ENCODE assay signal across 19 cellular contexts in genomic region chr15:40915679-40916078, GRCh38. TPM values are rescaled to one million over a fixed set of nuclear protein-coding genes. Genes with fewer than 3 reads are reported as not detected.
A peak's percentile ranks its signal among the peaks of the same experiment; 100 is the strongest.
DNase-seq lines count a peak whose midpoint lies in the region; ATAC-seq, FAIRE-seq and TF ChIP-seq lines count a peak whose summit lies in the region.
"Had no signal": no experiment of that assay in that cellular context is flagged by ENCODE, and none has a peak within 500 bp of the region (broad histone marks: within the 10 kb centered on the region; RNA-seq: fewer than 3 reads in every experiment).

No MANE protein-coding gene starts in this region.

- H3K4me3 ChIP-seq in heart right ventricle (no peak overlapping the region), K562 (no peak overlapping the region), lower lobe of right lung (no peak overlapping the region)

- peak overlapping the region in 1 of 2 experiments; percentile 69; a peak in 2 of 4 replicates for H3K9ac ChIP-seq in K562 (ENCODE audit: insufficient read depth in 1 of 2, low read depth in 2 of 2, low read length in 2 of 2)
- H3K9ac ChIP-seq: KMS-11 had no signal

- H3K9me1 ChIP-seq in K562 (ENCODE audit: control insufficient read depth, insufficient read depth, low read length) = no peaks in the 10 kb centered on the region

- intact Hi-C loops in heart right ventricle (cut with DNase I) = no loop called here
- intact Hi-C loops in left ventricle myocardium superior (cut with micrococcal nuclease) = no loop called here
- intact Hi-C loops in K562 (cut with micrococcal nuclease) = loop anchor here (2.0 kb wide), 1 partner anchor 107 kb away; no protein-coding TSS in a partner anchor
- intact Hi-C loops in lower lobe of right lung (cut with DNase I) = no loop called here

- DNase-seq in heart right ventricle = no peak
- DNase-seq in left ventricle myocardium superior = no peak
- DNase-seq in K562 (ENCODE audit: extremely low read depth in 1 of 4, low spot score in 3 of 4) = peak in 2 of 4 experiments; percentile 36
- DNase-seq in lower lobe of right lung = no peak
- no peak for DNase-seq in cortex of kidney (lab: John Stamatoyannopoulos, UW)
- no peak for DNase-seq in amygdala (lab: John Stamatoyannopoulos, UW)
- DNase-seq: GOT3; MV-4-11; NCI-H1694 treated with DMSO at 0.1 percent for 48 hours; NCI-H510A; NCI-H748 treated with DMSO at 0.1 percent for 48 hours; NK-92 treated with Interleukin-12 subunit alpha and Interleukin-12 subunit beta, amount 100 ng/mL, for 24 hours; SHP77 treated with DMSO at 0.1 percent for 48 hours had no signal

- no peaks in the 10 kb centered on the region for H3K79me2 ChIP-seq in K562 (ENCODE audit: control insufficient read depth, insufficient read depth, low read length)

- H3K4me2 ChIP-seq in K562 (ENCODE audit: insufficient read depth, low read length) = no peak overlapping the region
- H3K4me2 ChIP-seq: KMS-11 had no signal

- no peaks in the 10 kb centered on the region for H3K9me3 ChIP-seq in heart right ventricle
- H3K9me3 ChIP-seq in K562 (replicated peaks; ENCODE audit: control insufficient read depth, insufficient read depth, low read depth, low read length) = no peaks in the 10 kb centered on the region
- H3K9me3 ChIP-seq in lower lobe of right lung = no peaks in the 10 kb centered on the region

- peak overlapping the region; percentile 22 to 90 (median 68) for H3K27ac ChIP-seq in heart right ventricle
- no peak overlapping the region for H3K27ac ChIP-seq in K562 (ENCODE audit: extremely low read depth, low read depth, low read length)
- peak overlapping the region; percentile 46 for H3K27ac ChIP-seq in lower lobe of right lung
- H3K27ac ChIP-seq: KMS-11 had no signal

- H2AFZ ChIP-seq in K562 (ENCODE audit: low read depth, low read length) = 0 out of 2 replicates have a peak overlapping the region, but pooled peaks have one; percentile 20

- FAIRE-seq in K562 (lab: Jason Lieb, UNC) = no peak
- FAIRE-seq: D721Med, GM12891, GM19239 had no signal

- peaks cover 2 to 60% (median 14%) of the 10 kb centered on the region in 9 donors for H3K4me1 ChIP-seq in heart right ventricle
- peaks cover 0 to 28% of the 10 kb centered on the region in 2 experiments; a peak in 3 of 5 replicates for H3K4me1 ChIP-seq in K562 (replicated peaks in 1 of 2; ENCODE audit: control insufficient read depth in 2 of 2, insufficient read depth in 2 of 2, low read length in 2 of 2)
- peaks cover 40% of the 10 kb centered on the region for H3K4me1 ChIP-seq in lower lobe of right lung

- in situ Hi-C loops in K562 (cut with MboI) = no loop called here

- TF ChIP-seq CTCF in heart right ventricle (IDR thresholded peaks at IDR 0.05) (no peak), K562 (IDR thresholded peaks at IDR 0.05 in 2 of 3, conservative IDR thresholded peaks at IDR 0.05 in 1 of 3; ENCODE audit: insufficient read depth in 2 of 3, low read depth in 1 of 3, low read length in 3 of 3) (no peak), lower lobe of right lung (IDR thresholded peaks at IDR 0.05) (no peak)

- ATAC-seq in heart right ventricle (no peak), left ventricle myocardium superior (no peak), K562 (peak; percentile 45; the same call in 2 of the 3 replicates), lower lobe of right lung (no peak), GM21528 (IDR thresholded peaks at IDR 0.05; ENCODE audit: low FRiP score, unreplicated experiment) (no peak)

- no peak for TF ChIP-seq RAD21 in K562 (CRISPR knock-in tag; conservative IDR thresholded peaks at IDR 0.05 in 1 of 2, IDR thresholded peaks at IDR 0.05 in 1 of 2)

- POLR2A ChIA-PET in K562 (lab: Yijun Ruan, JAX) = interaction anchor here (1.3 kb wide), 1 partner anchor 8 kb away, joined by 10 read pairs; no protein-coding TSS in a partner anchor

- no TSS peak for BruUV-seq in K562 (replicated peaks; lab: Mats Ljungman, UMichigan)

- H3K27me3 ChIP-seq in heart right ventricle = no peaks in the 10 kb centered on the region
- no peaks in the 10 kb centered on the region for H3K27me3 ChIP-seq in K562 (ENCODE audit: control insufficient read depth in 2 of 2, insufficient read depth in 2 of 2, low read length in 2 of 2)
- H3K27me3 ChIP-seq in lower lobe of right lung (ENCODE audit: low read depth) = no peaks in the 10 kb centered on the region

- TF ChIP-seq POLR2A in K562 (conservative IDR thresholded peaks at IDR 0.05) = no peak

- no peak for TF ChIP-seq EP300 in K562 (IDR thresholded peaks at IDR 0.05; ENCODE audit: low read length)

- CTCF ChIA-PET in K562 (lab: Yijun Ruan, JAX; ENCODE audit: low intra/inter-chr PET ratio) = interaction anchor here (0.7 to 1.5 kb wide), 2 partner anchors 106 to 943 kb away, joined by 3 to 8 read pairs; no protein-coding TSS in a partner anchor

- H3K36me3 ChIP-seq in heart right ventricle = no peaks in the 10 kb centered on the region
- H3K36me3 ChIP-seq in K562 (ENCODE audit: control insufficient read depth, insufficient read depth, low read length) = no peaks in the 10 kb centered on the region
- H3K36me3 ChIP-seq in lower lobe of right lung = no peaks in the 10 kb centered on the region

- no peaks in the 10 kb centered on the region for H4K20me1 ChIP-seq in K562 (replicated peaks; ENCODE audit: control insufficient read depth, insufficient read depth, low read length)

- WGBS in heart right ventricle, 2 donors = 59 to 81% methylated on average over 6 of the region's 6 CpGs
- 18% methylated on average over 6 of the region's 6 CpGs for WGBS in K562 (ENCODE audit: insufficient coverage, low coverage, missing lambda C conversion rate)

RNA-seq across cellular contexts. Expression of gene DLL4, which starts 13.5 kb away (rescaled TPM):
- total RNA-seq in heart right ventricle = 10 to 100 TPM in 8 of 10 donors, 1 to 10 TPM in 2; 6.5 to 24.8 (median 16.6) TPM
- polyA plus RNA-seq in heart right ventricle = 10 to 100 TPM in 1 of 2 donors, 1 to 10 TPM in 1; 8.7 to 10.2 TPM
- total RNA-seq in left ventricle myocardium superior = 11.6 TPM
- 3.0 and 5.4 TPM in 2 replicates for total RNA-seq in K562 (2011; cell fraction: chromatin; rRNA removed; ENCODE audit: low replicate concordance)
- 5.5 and 6.0 TPM in 2 replicates for total RNA-seq in K562 (2011; cell fraction: nucleolus; rRNA removed)
- total RNA-seq in K562 (2011; cell fraction: nucleoplasm; rRNA removed) = 2.8 and 3.7 TPM in 2 replicates
- 0.59 and 0.78 TPM in 2 replicates for total RNA-seq in K562 (2014; rRNA removed)
- 0.26 and 0.40 TPM in 2 replicates for total RNA-seq in K562 (2014; rRNA removed; fragmentation: Illumina TruSeq; extraction: Trizol)
- total RNA-seq in K562 (2015; rRNA removed; fragmentation: Illumina TruSeq; extraction: Trizol) = 0.43 and 0.60 TPM in 2 replicates
- total RNA-seq in K562 (2021) = 1.1 and 1.3 TPM in 2 replicates
- 0.40 and 0.77 TPM in 2 replicates for polyA plus RNA-seq in K562 (2011; rRNA removed)
- 0.46 and 0.75 TPM in 2 replicates for polyA plus RNA-seq in K562 (2011; cell fraction: cytosol; rRNA removed)
- polyA plus RNA-seq in K562 (2011; cell fraction: nucleus; rRNA removed) = 2.3 and 2.4 TPM in 2 replicates
- polyA plus RNA-seq in K562 (2012) = 0.30 and 0.60 TPM in 2 replicates
- polyA plus RNA-seq in K562 (2014; fragmentation: Illumina TruSeq; extraction: Trizol) = 0.42 and 0.62 TPM in 2 replicates
- polyA plus RNA-seq in K562 (2014; fragmentation: Nextera tagmentation; extraction: Ambion mirVana) = under 1 TPM in 1 of 2 experiments, not detected in 1; 0.04 TPM
- polyA plus RNA-seq in K562 (2014; rRNA removed) = 0.30 and 0.89 TPM in 2 replicates
- 0.53 and 0.54 TPM in 2 replicates for polyA minus RNA-seq in K562 (2011; rRNA and poly(A)+ RNA removed)
- polyA minus RNA-seq in K562 (2011; cell fraction: cytosol; rRNA and poly(A)+ RNA removed) = 0.57 and 0.64 TPM in 2 replicates
- 2.0 and 3.0 TPM in 2 replicates for polyA minus RNA-seq in K562 (2011; cell fraction: nucleus; rRNA and poly(A)+ RNA removed)
- 21.3 TPM for total RNA-seq in lower lobe of right lung
- total RNA-seq: A172 had no signal

RNA-seq across cellular contexts. Expression of gene VPS18, which starts 21.4 kb away (rescaled TPM):
- 10 to 100 TPM; 16.0 to 25.0 (median 21.5) TPM for total RNA-seq in heart right ventricle
- polyA plus RNA-seq in heart right ventricle = 10 to 100 TPM; 10.5 to 12.2 TPM
- total RNA-seq in left ventricle myocardium superior = 22.7 TPM
- 9.0 and 33.9 TPM in 2 replicates for total RNA-seq in K562 (2011; cell fraction: chromatin; rRNA removed; ENCODE audit: low replicate concordance)
- total RNA-seq in K562 (2011; cell fraction: nucleolus; rRNA removed) = 25.9 and 30.9 TPM in 2 replicates
- 9.9 and 14.4 TPM in 2 replicates for total RNA-seq in K562 (2011; cell fraction: nucleoplasm; rRNA removed)
- 17.3 and 20.0 TPM in 2 replicates for total RNA-seq in K562 (2014; rRNA removed)
- total RNA-seq in K562 (2014; rRNA removed; fragmentation: Illumina TruSeq; extraction: Trizol) = 4.3 and 5.3 TPM in 2 replicates
- 14.6 and 14.7 TPM in 2 replicates for total RNA-seq in K562 (2015; rRNA removed; fragmentation: Illumina TruSeq; extraction: Trizol)
- total RNA-seq in K562 (2021) = 19.9 and 20.8 TPM in 2 replicates
- 5.9 and 9.0 TPM in 2 replicates for polyA plus RNA-seq in K562 (2011; rRNA removed)
- 8.9 and 18.1 TPM in 2 replicates for polyA plus RNA-seq in K562 (2011; cell fraction: cytosol; rRNA removed)
- 9.1 and 13.6 TPM in 2 replicates for polyA plus RNA-seq in K562 (2011; cell fraction: nucleus; rRNA removed)
- polyA plus RNA-seq in K562 (2012) = 14.0 and 19.3 TPM in 2 replicates
- polyA plus RNA-seq in K562 (2014; fragmentation: Illumina TruSeq; extraction: Trizol) = 9.5 and 11.8 TPM in 2 replicates
- under 1 TPM; 0.73 to 0.88 TPM for polyA plus RNA-seq in K562 (2014; fragmentation: Nextera tagmentation; extraction: Ambion mirVana)
- polyA plus RNA-seq in K562 (2014; rRNA removed) = 8.5 and 9.9 TPM in 2 replicates
- polyA minus RNA-seq in K562 (2011; rRNA and poly(A)+ RNA removed) = 15.1 and 21.7 TPM in 2 replicates
- polyA minus RNA-seq in K562 (2011; cell fraction: cytosol; rRNA and poly(A)+ RNA removed) = 17.4 and 23.2 TPM in 2 replicates
- polyA minus RNA-seq in K562 (2011; cell fraction: nucleus; rRNA and poly(A)+ RNA removed) = 7.5 and 10.6 TPM in 2 replicates
- total RNA-seq in lower lobe of right lung = 24.0 TPM

RNA-seq across cellular contexts. Expression of gene CHAC1, which starts 37.6 kb away (rescaled TPM):
- 1 to 10 TPM in 7 of 10 donors, under 1 TPM in 3; 0.31 to 4.8 (median 1.7) TPM for total RNA-seq in heart right ventricle
- 1 to 10 TPM; 1.7 to 7.6 TPM for polyA plus RNA-seq in heart right ventricle
- 2.2 TPM for total RNA-seq in left ventricle myocardium superior
- total RNA-seq in K562 (2011; cell fraction: chromatin; rRNA removed; ENCODE audit: low replicate concordance) = 6.0 and 19.1 TPM in 2 replicates
- 22.9 and 29.7 TPM in 2 replicates for total RNA-seq in K562 (2011; cell fraction: nucleolus; rRNA removed)
- 12.4 and 15.8 TPM in 2 replicates for total RNA-seq in K562 (2011; cell fraction: nucleoplasm; rRNA removed)
- 33.2 and 36.8 TPM in 2 replicates for total RNA-seq in K562 (2014; rRNA removed)
- total RNA-seq in K562 (2014; rRNA removed; fragmentation: Illumina TruSeq; extraction: Trizol) = 6.3 and 7.5 TPM in 2 replicates
- 0.19 and 0.47 TPM in 2 replicates for total RNA-seq in K562 (2015; rRNA removed; fragmentation: Illumina TruSeq; extraction: Trizol)
- 29.6 and 33.3 TPM in 2 replicates for total RNA-seq in K562 (2021)
- polyA plus RNA-seq in K562 (2011; rRNA removed) = 7.1 and 16.0 TPM in 2 replicates
- polyA plus RNA-seq in K562 (2011; cell fraction: cytosol; rRNA removed) = 20.6 and 22.9 TPM in 2 replicates
- polyA plus RNA-seq in K562 (2011; cell fraction: nucleus; rRNA removed) = 10.7 and 11.2 TPM in 2 replicates
- polyA plus RNA-seq in K562 (2012) = 2.9 and 41.9 TPM in 2 replicates
- 15.1 and 32.3 TPM in 2 replicates for polyA plus RNA-seq in K562 (2014; fragmentation: Illumina TruSeq; extraction: Trizol)
- 1 to 10 TPM; 2.5 to 4.4 TPM for polyA plus RNA-seq in K562 (2014; fragmentation: Nextera tagmentation; extraction: Ambion mirVana)
- polyA plus RNA-seq in K562 (2014; rRNA removed) = 33.6 and 39.0 TPM in 2 replicates
- polyA minus RNA-seq in K562 (2011; rRNA and poly(A)+ RNA removed) = 3.5 and 5.5 TPM in 2 replicates
- 4.1 and 13.5 TPM in 2 replicates for polyA minus RNA-seq in K562 (2011; cell fraction: cytosol; rRNA and poly(A)+ RNA removed)
- polyA minus RNA-seq in K562 (2011; cell fraction: nucleus; rRNA and poly(A)+ RNA removed) = 5.0 and 7.7 TPM in 2 replicates
- 1.8 TPM for total RNA-seq in lower lobe of right lung

RNA-seq across cellular contexts. Expression of gene RHOV, which starts 41.6 kb away (rescaled TPM):
- total RNA-seq in heart right ventricle = not detected
- under 1 TPM in 1 of 2 donors, not detected in 1; 0.03 TPM for polyA plus RNA-seq in heart right ventricle
- not detected for total RNA-seq in left ventricle myocardium superior
- total RNA-seq in K562 (2011; cell fraction: chromatin; rRNA removed; ENCODE audit: low replicate concordance) = 1.1 and 1.9 TPM in 2 replicates
- 1.8 TPM in 2 replicates for total RNA-seq in K562 (2011; cell fraction: nucleolus; rRNA removed)
- 1.0 and 1.1 TPM in 2 replicates for total RNA-seq in K562 (2011; cell fraction: nucleoplasm; rRNA removed)
- total RNA-seq in K562 (2014; rRNA removed) = 2.0 and 2.2 TPM in 2 replicates
- 0.73 and 1.1 TPM in 2 replicates for total RNA-seq in K562 (2014; rRNA removed; fragmentation: Illumina TruSeq; extraction: Trizol)
- total RNA-seq in K562 (2015; rRNA removed; fragmentation: Illumina TruSeq; extraction: Trizol) = 0.45 and 0.72 TPM in 2 replicates
- total RNA-seq in K562 (2021) = 1.9 and 2.0 TPM in 2 replicates
- polyA plus RNA-seq in K562 (2011; rRNA removed) = 1.1 and 1.2 TPM in 2 replicates
- 1.3 and 2.4 TPM in 2 replicates for polyA plus RNA-seq in K562 (2011; cell fraction: cytosol; rRNA removed)
- polyA plus RNA-seq in K562 (2011; cell fraction: nucleus; rRNA removed) = 1.0 and 1.1 TPM in 2 replicates
- 0.51 and 1.3 TPM in 2 replicates for polyA plus RNA-seq in K562 (2012)
- polyA plus RNA-seq in K562 (2014; fragmentation: Illumina TruSeq; extraction: Trizol) = 1.1 TPM in 2 replicates
- polyA plus RNA-seq in K562 (2014; fragmentation: Nextera tagmentation; extraction: Ambion mirVana) = under 1 TPM; 0.08 to 0.18 TPM
- polyA plus RNA-seq in K562 (2014; rRNA removed) = 1.4 and 2.6 TPM in 2 replicates
- polyA minus RNA-seq in K562 (2011; rRNA and poly(A)+ RNA removed) = 0.77 and 1.3 TPM in 2 replicates
- 1.4 TPM in 1 of 2 replicates, not detected in the other for polyA minus RNA-seq in K562 (2011; cell fraction: cytosol; rRNA and poly(A)+ RNA removed)
- polyA minus RNA-seq in K562 (2011; cell fraction: nucleus; rRNA and poly(A)+ RNA removed) = 1.1 and 1.3 TPM in 2 replicates
- 1.5 TPM for total RNA-seq in lower lobe of right lung
